15 cellular contexts compared by ENCODE assay signal in the genomic region with DNA sequence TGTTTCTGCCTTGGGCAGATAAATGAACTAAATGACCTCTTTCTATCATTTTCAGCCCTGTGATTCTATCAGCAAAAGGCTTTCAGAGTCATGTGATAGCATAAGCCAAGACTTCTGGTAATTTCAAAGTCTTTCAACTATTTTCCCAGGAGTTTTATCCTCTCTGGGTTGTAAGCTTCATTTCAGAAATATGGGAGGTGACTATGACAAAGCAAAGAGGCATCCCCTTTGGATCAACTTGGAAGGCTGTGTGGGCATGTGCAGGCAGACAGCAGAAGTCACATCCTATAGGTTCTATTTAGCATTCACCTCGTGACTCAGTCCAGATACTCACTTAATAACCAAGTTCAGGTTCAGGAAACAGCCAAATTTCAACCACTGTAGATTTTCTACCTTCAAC.
DNase-seq lines count a peak whose midpoint lies in the region; ATAC-seq and TF ChIP-seq lines count a peak whose summit lies in the region.
"Had no signal": no experiment of that assay in that cellular context is flagged by ENCODE, and none has a peak within 500 bp of the region (broad histone marks: within the 10 kb centered on the region; RNA-seq: fewer than 3 reads in every experiment).

No MANE protein-coding gene starts in this region.

- H3K4me1 ChIP-seq in esophagus squamous epithelium (peaks cover 3 to 66% (median 14%) of the 10 kb centered on the region in 3 donors), right cardiac atrium (ENCODE audit: control insufficient read depth, insufficient read depth, low read length) (no peaks in the 10 kb centered on the region)

- 31 to 38% methylated on average over 1 of the region's 1 CpG for WGBS in esophagus squamous epithelium, 2 donors
- 66% methylated on average over 1 of the region's 1 CpG for WGBS in right cardiac atrium

- TF ChIP-seq POLR2A in esophagus squamous epithelium (IDR thresholded peaks at IDR 0.05): no peak

- no peaks in the 10 kb centered on the region for H3K9me3 ChIP-seq in esophagus squamous epithelium
- no peaks in the 10 kb centered on the region for H3K9me3 ChIP-seq in right cardiac atrium (ENCODE audit: control insufficient read depth, low read length)
- H3K9me3 ChIP-seq: ascending aorta had no signal

- no peak overlapping the region for H3K4me3 ChIP-seq in esophagus squamous epithelium
- no peak overlapping the region for H3K4me3 ChIP-seq in retinal pigment epithelial cell (ENCODE audit: low read length)
- no peak overlapping the region for H3K4me3 ChIP-seq in right cardiac atrium (ENCODE audit: low read length)
- H3K4me3 ChIP-seq: ascending aorta, SK-N-MC had no signal

- POLR2A ChIA-PET in RWPE1 (lab: Yijun Ruan, JAX; ENCODE audit: low non-redundant PET): interaction anchor here (0.6 kb wide), 1 partner anchor 43 kb away, joined by 3 read pairs; no protein-coding TSS in a partner anchor

- no peak for ATAC-seq in right cardiac atrium

- CTCF ChIA-PET in RWPE1 (lab: Yijun Ruan, JAX): interaction anchor here (0.5 kb wide), 1 partner anchor 182 kb away, joined by 3 read pairs; no protein-coding TSS in a partner anchor

- H3K27me3 ChIP-seq in esophagus squamous epithelium (no peaks in the 10 kb centered on the region), right cardiac atrium (ENCODE audit: control insufficient read depth, insufficient read depth) (no peaks in the 10 kb centered on the region)
- H3K27me3 ChIP-seq: ascending aorta had no signal

- no peak for TF ChIP-seq CTCF in RWPE1 (conservative IDR thresholded peaks at IDR 0.05; ENCODE audit: low read depth)
- no peak for TF ChIP-seq CTCF in esophagus squamous epithelium (IDR thresholded peaks at IDR 0.05)
- no peak for TF ChIP-seq CTCF in retinal pigment epithelial cell (conservative IDR thresholded peaks at IDR 0.05; ENCODE audit: low read depth, low read length)

- intact Hi-C loops in esophagus squamous epithelium (cut with DNase I): no loop called here
- intact Hi-C loops in right cardiac atrium (cut with DNase I): no loop called here

- H3K36me3 ChIP-seq in esophagus squamous epithelium: no peaks in the 10 kb centered on the region
- H3K36me3 ChIP-seq: ascending aorta had no signal

- H3K27ac ChIP-seq in RWPE1: no peak overlapping the region
- H3K27ac ChIP-seq in esophagus squamous epithelium: peak overlapping the region; percentile 6 to 83 (median 61)
- H3K27ac ChIP-seq in right cardiac atrium (ENCODE audit: low read length): no peak overlapping the region
- H3K27ac ChIP-seq: ascending aorta, SK-N-MC had no signal

- DNase-seq in GM03348 (ENCODE audit: low spot score) (peak; percentile 15), RWPE1 (ENCODE audit: low spot score) (peak; percentile 90), esophagus squamous epithelium (lab: John Stamatoyannopoulos, UW) (no peak), retinal pigment epithelial cell (ENCODE audit: low read depth) (peak; percentile 84), HuH-7.5 (ENCODE audit: low spot score) (no peak), NCI-H510A treated with DMSO at 0.1 percent for 48 hours (lab: John Stamatoyannopoulos, UW) (no peak), right cardiac atrium (no peak), midbrain (lab: John Stamatoyannopoulos, UW) (no peak)
- DNase-seq: activated CD8-positive, alpha-beta memory T cell treated with anti-CD3 and anti-CD28 coated beads for 24 hours; COR-L47; head of caudate nucleus; NCI-H1092; NCI-H345 had no signal

Comparison
In these comparisons a context has a peak if more than half of its experiments do, and no peak if none do; other contexts are left out.
1. DNase-seq: peak in GM03348 (single experiment), RWPE1 (single experiment) and retinal pigment epithelial cell (single experiment); none in esophagus squamous epithelium (single experiment), HuH-7.5 (single experiment), NCI-H510A treated with DMSO at 0.1 percent for 48 hours (single experiment), right cardiac atrium (0 of 3) and midbrain (single experiment).
2. H3K27ac ChIP-seq: peak in esophagus squamous epithelium (4 of 4); none in RWPE1 (single experiment) and right cardiac atrium (single experiment).